Comparison of ENCODE assay signal across 13 cellular contexts in the genomic region with DNA sequence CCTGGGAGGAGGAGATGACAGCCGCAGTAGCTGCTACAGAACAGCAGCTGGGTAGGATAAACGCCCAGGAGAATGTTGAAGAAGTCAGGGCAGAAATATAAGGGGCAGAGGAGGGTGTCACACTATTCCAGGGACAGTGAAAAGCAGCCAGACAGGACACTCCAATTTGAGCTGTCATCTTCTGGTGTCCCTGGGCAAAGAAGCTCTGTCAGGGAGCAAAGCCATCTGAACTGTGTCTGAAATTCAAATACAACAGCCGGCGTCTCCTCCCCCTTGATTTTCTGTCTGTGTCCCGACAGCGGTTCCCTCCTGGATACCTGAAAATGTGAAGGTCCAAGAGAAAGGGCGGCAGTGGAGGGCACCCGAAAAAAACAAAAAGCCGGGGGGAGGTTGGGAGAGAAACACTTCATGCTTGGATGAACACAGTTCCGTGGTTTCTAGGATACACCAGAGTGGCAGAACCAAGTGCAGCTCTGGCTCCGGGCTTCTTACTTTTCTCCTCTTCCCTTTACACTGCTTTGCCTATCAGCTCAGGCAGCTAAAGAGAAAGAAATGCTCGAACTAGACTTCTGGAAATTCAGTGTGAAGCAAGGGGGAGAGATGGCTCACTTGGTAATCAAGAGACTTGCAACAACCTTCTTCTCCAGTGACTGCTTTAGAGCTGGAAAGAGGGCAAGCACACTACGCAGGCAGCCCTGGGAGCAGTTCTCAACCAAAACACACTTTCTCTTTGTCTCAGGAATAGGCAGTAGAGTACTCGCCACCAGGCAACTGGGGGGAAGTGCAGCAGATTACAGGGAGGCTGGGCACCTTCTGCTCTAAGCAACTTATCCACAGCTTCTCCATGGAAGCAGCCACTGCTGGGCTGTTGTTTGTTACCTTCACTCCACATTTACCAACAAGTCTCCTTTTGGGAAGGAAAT.
DNase-seq lines count a peak whose midpoint lies in the region; ATAC-seq and TF ChIP-seq lines count a peak whose summit lies in the region.
"Had no signal": no experiment of that assay in that cellular context is flagged by ENCODE, and none has a peak within 500 bp of the region (broad histone marks: within the 10 kb centered on the region; RNA-seq: fewer than 3 reads in every experiment).

No MANE protein-coding gene starts in this region.

- POLR2A ChIA-PET in A673 (lab: Charles Lee; ENCODE audit: low non-redundant PET) = no interaction called here
- POLR2A ChIA-PET in CD8-positive, alpha-beta memory T cell (lab: Charles Lee) = no interaction called here

- H3K4me3 ChIP-seq in A673 (ENCODE audit: low read depth, low read length, poor library complexity, severe bottlenecking) (peak overlapping the region; percentile 49), HUES6 (ENCODE audit: low read depth, low read length) (peak overlapping the region; percentile 45), iPS-18a (ENCODE audit: low read length) (peak overlapping the region; percentile 47)
- no peak overlapping the region for H3K4me3 ChIP-seq in CD8-positive, alpha-beta memory T cell (ENCODE audit: low read length)
- H3K4me3 ChIP-seq: lung, skin epidermis had no signal

- H3K27me3 ChIP-seq in A673 (replicated peaks; ENCODE audit: insufficient read depth, low read depth, low read length, poor library complexity) = peaks cover 54% of the 10 kb centered on the region
- H3K27me3 ChIP-seq in HUES6 (ENCODE audit: control insufficient read depth, insufficient read depth, low read length) = peaks cover 84% of the 10 kb centered on the region
- peaks cover 81% of the 10 kb centered on the region for H3K27me3 ChIP-seq in iPS-18a (ENCODE audit: control insufficient read depth, insufficient read depth, low read length)
- H3K27me3 ChIP-seq in CD8-positive, alpha-beta memory T cell (ENCODE audit: insufficient read depth, low read length, poor library complexity, severe bottlenecking) = peaks cover 12% of the 10 kb centered on the region

- ATAC-seq in GM19467 (IDR thresholded peaks at IDR 0.05; ENCODE audit: unreplicated experiment) (no peak), HG03442 (IDR thresholded peaks at IDR 0.05; ENCODE audit: unreplicated experiment) (no peak)

- intact Hi-C loops in A673 (cut with micrococcal nuclease; ENCODE audit: unreplicated experiment) = loop anchor here (5.0 to 10.0 kb wide), 3 partner anchors 131 to 776 kb away; no protein-coding TSS in a partner anchor

- no peaks in the 10 kb centered on the region for H3K36me3 ChIP-seq in A673 (ENCODE audit: insufficient read depth, low read length, poor library complexity, severe bottlenecking)
- H3K36me3 ChIP-seq in HUES6 (ENCODE audit: control insufficient read depth, insufficient read depth, low read length) = no peaks in the 10 kb centered on the region
- H3K36me3 ChIP-seq in iPS-18a (ENCODE audit: control insufficient read depth, low read depth, low read length) = no peaks in the 10 kb centered on the region
- H3K36me3 ChIP-seq in CD8-positive, alpha-beta memory T cell (ENCODE audit: insufficient read depth, low read length) = no peaks in the 10 kb centered on the region
- H3K36me3 ChIP-seq: Peyer's patch had no signal

- BruUV-seq in A673 (replicated peaks; lab: Mats Ljungman, UMichigan) = no TSS peak

- DNase-seq in A673 (ENCODE audit: low spot score) (peak; percentile 67), NCI-H82 treated with DMSO at 0.1 percent for 48 hours (lab: John Stamatoyannopoulos, UW; ENCODE audit: unreplicated experiment) (peak; percentile 82), HPDE6-E6E7 (ENCODE audit: extremely low spot score) (no peak)
- no peak for DNase-seq in CD8-positive, alpha-beta memory T cell
- DNase-seq: activated CD4-positive, alpha-beta T cell treated with anti-CD3 and anti-CD28 coated beads, Interleukin-2, amount 50 U/mL, for 48 hours; Peyer's patch had no signal

- H3K9me3 Mint-ChIP-seq in CD8-positive, alpha-beta memory T cell = peaks cover 0 to 3% (median 0%) of the 10 kb centered on the region in 5 donors

- H3K4me1 ChIP-seq in A673 (ENCODE audit: insufficient read depth, low read length, poor library complexity, severe bottlenecking) (peaks cover 13% of the 10 kb centered on the region), HUES6 (ENCODE audit: control insufficient read depth, insufficient read depth, low read length) (peaks cover 18% of the 10 kb centered on the region), iPS-18a (ENCODE audit: control insufficient read depth, low read depth, low read length) (peaks cover 23% of the 10 kb centered on the region)
- no peaks in the 10 kb centered on the region for H3K4me1 ChIP-seq in CD8-positive, alpha-beta memory T cell (ENCODE audit: insufficient read depth, low read length)

- H3K4me3 Mint-ChIP-seq in CD8-positive, alpha-beta memory T cell = peak overlapping the region in 1 of 7 donors; percentile 14
- H3K4me3 Mint-ChIP-seq: B cell had no signal

- CTCF ChIA-PET in A673 (lab: Charles Lee) = interaction anchor here (0.6 to 0.7 kb wide), 2 partner anchors 35 to 246 kb away, joined by 3 to 4 read pairs; no protein-coding TSS in a partner anchor
- CTCF ChIA-PET in CD8-positive, alpha-beta memory T cell (lab: Charles Lee) = no interaction called here

- H3K9me3 ChIP-seq in A673 (ENCODE audit: low read depth, low read length, poor library complexity, severe bottlenecking) = no peaks in the 10 kb centered on the region
- no peaks in the 10 kb centered on the region for H3K9me3 ChIP-seq in HUES6 (ENCODE audit: control insufficient read depth, insufficient read depth, low read depth, low read length)
- no peaks in the 10 kb centered on the region for H3K9me3 ChIP-seq in iPS-18a (ENCODE audit: control insufficient read depth, low read depth, low read length)
- H3K9me3 ChIP-seq in CD8-positive, alpha-beta memory T cell (ENCODE audit: low read length) = no peaks in the 10 kb centered on the region
- H3K9me3 ChIP-seq: Peyer's patch had no signal

- H3K9ac ChIP-seq in HUES6 (ENCODE audit: low read length) (no peak overlapping the region), iPS-18a (ENCODE audit: low read length) (no peak overlapping the region)

- no peak overlapping the region for H3K27ac ChIP-seq in A673 (ENCODE audit: low read depth, low read length, poor library complexity, severe bottlenecking)
- H3K27ac ChIP-seq in HUES6 (ENCODE audit: low read depth, low read length) = no peak overlapping the region
- no peak overlapping the region for H3K27ac ChIP-seq in iPS-18a (ENCODE audit: low read length)
- no peak overlapping the region for H3K27ac ChIP-seq in CD8-positive, alpha-beta memory T cell (ENCODE audit: low read depth, low read length)
- H3K27ac ChIP-seq: Peyer's patch, skin epidermis had no signal

- no peak overlapping the region for H3K27ac Mint-ChIP-seq in CD8-positive, alpha-beta memory T cell
- H3K27ac Mint-ChIP-seq: B cell had no signal

- no peaks in the 10 kb centered on the region for H3K36me3 Mint-ChIP-seq in CD8-positive, alpha-beta memory T cell

- peaks cover 0 to 9% (median 0%) of the 10 kb centered on the region in 3 donors for H3K4me1 Mint-ChIP-seq in CD8-positive, alpha-beta memory T cell
- H3K4me1 Mint-ChIP-seq: B cell had no signal

- peaks cover 37 to 59% of the 10 kb centered on the region in 2 donors for H3K27me3 Mint-ChIP-seq in CD8-positive, alpha-beta memory T cell

- no peak for TF ChIP-seq CTCF in A673 (conservative IDR thresholded peaks at IDR 0.05; ENCODE audit: low read depth, low read length)

Comparison
In these comparisons a context has a peak if more than half of its experiments do, and no peak if none do; other contexts are left out.
1. DNase-seq: peak in A673 (single experiment) and NCI-H82 treated with DMSO at 0.1 percent for 48 hours (single experiment); none in CD8-positive, alpha-beta memory T cell (0 of 5) and HPDE6-E6E7 (single experiment).